In the genomic region with DNA sequence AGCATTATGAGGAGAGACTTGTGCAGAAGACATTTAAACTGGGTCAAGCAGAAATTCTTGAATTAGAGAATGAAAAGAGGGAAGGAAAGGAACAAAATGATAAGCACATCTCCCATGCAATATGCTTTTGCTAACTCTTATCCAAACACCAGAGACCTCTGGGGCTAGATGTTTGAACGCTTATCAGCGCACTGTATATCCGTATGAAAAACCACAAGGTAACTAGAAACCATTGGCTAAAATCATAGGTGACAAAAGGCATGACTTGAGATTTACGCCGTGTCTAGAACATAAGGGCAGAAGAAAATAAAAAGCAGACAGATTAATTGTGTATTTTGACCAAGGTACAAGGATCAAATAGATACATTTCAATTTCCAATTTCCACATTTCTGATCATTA, we compare ENCODE assay signal across 1 cellular context.
TF ChIP-seq lines count a peak whose summit lies in the region.

No MANE protein-coding gene starts in this region.

TF ChIP-seq in HepG2, 621 proteins besides CTCF, POLR2A, EP300 and RAD21 (continued from another document):
- no peak for TF ChIP-seq HNF1A (IDR thresholded peaks at IDR 0.05; ENCODE audit: low read depth)
- no peak for TF ChIP-seq HNF1A (CRISPR knock-in tag; IDR thresholded peaks at IDR 0.05; ENCODE audit: borderline replicate concordance)
- TF ChIP-seq ZHX2 (IDR thresholded peaks at IDR 0.05; ENCODE audit: low read depth) = no peak
- no peak for TF ChIP-seq ZHX2 (CRISPR knock-in tag; IDR thresholded peaks at IDR 0.05; ENCODE audit: borderline replicate concordance)
- no peak for TF ChIP-seq ZNF768 (CRISPR knock-in tag; IDR thresholded peaks at IDR 0.05)
- no peak for TF ChIP-seq RFX5 (IDR thresholded peaks at IDR 0.05; ENCODE audit: low read depth, low read length)
- no peak for TF ChIP-seq ZGPAT (CRISPR knock-in tag; IDR thresholded peaks at IDR 0.05)
- TF ChIP-seq, protein P1, sequence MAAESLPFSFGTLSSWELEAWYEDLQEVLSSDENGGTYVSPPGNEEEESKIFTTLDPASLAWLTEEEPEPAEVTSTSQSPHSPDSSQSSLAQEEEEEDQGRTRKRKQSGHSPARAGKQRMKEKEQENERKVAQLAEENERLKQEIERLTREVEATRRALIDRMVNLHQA (CRISPR knock-in tag; IDR thresholded peaks at IDR 0.05) = no peak
- TF ChIP-seq SKI (IDR thresholded peaks at IDR 0.05; ENCODE audit: partially characterized antibody) = no peak
- no peak for TF ChIP-seq ZNF33B (CRISPR knock-in tag; IDR thresholded peaks at IDR 0.05)
- no peak for TF ChIP-seq ZNF782 (CRISPR knock-in tag; IDR thresholded peaks at IDR 0.05; ENCODE audit: borderline replicate concordance)
